ENCODE assay signal across 8 cellular contexts in the genomic region with DNA sequence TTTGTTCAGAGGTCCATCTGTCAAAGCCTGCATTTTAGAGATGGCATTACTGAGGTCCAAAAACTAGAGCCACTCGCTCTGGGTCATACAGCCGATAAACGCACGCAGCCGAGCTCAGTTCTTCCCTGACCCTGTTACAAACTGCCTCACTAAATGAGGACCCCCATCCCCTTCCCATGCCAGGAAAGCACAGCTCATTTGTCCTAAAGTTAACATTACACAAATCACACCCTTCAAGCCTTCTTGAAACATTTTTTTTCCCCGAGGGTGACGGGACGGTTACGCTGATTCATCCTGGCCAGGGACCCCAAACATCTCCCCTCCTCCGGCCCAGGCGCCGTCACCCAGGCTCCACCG. TPM values are rescaled to one million over a fixed set of nuclear protein-coding genes. Genes with fewer than 3 reads are reported as not detected.
DNase-seq lines count a peak whose midpoint lies in the region; ATAC-seq and TF ChIP-seq lines count a peak whose summit lies in the region.

No MANE protein-coding gene starts in this region.

- H3K4me1 Mint-ChIP-seq in activated CD4-positive, alpha-beta T cell treated with anti-CD3 and anti-CD28 coated beads for 36 hours: peaks cover 24% of the 10 kb centered on the region
- H3K4me1 Mint-ChIP-seq in brain: peaks cover 8% of the 10 kb centered on the region

- no peak for TF ChIP-seq POLR2A in right lobe of liver (IDR thresholded peaks at IDR 0.05)

- POLR2A ChIA-PET in activated CD4-positive, alpha-beta T cell treated with anti-CD3 and anti-CD28 coated beads for 36 hours (lab: Charles Lee): no interaction called here

- TF ChIP-seq CTCF in brain (conservative IDR thresholded peaks at IDR 0.05) (no peak), right lobe of liver (IDR thresholded peaks at IDR 0.05) (no peak)

- H3K36me3 Mint-ChIP-seq in activated CD4-positive, alpha-beta T cell treated with anti-CD3 and anti-CD28 coated beads for 36 hours (ENCODE audit: low read depth): peaks cover 4% of the 10 kb centered on the region
- H3K36me3 Mint-ChIP-seq in brain: no peaks in the 10 kb centered on the region

- H3K9me3 ChIP-seq in right lobe of liver: no peaks in the 10 kb centered on the region
- H3K9me3 ChIP-seq in subcutaneous abdominal adipose tissue (ENCODE audit: control insufficient read depth in 5 of 5, low read length in 5 of 5): peaks cover 0 to 7% (median 6%) of the 10 kb centered on the region in 5 donors

- peaks cover 0 to 26% (median 9%) of the 10 kb centered on the region in 4 donors for H3K4me1 ChIP-seq in right lobe of liver
- H3K4me1 ChIP-seq in subcutaneous abdominal adipose tissue (ENCODE audit: control insufficient read depth in 5 of 5, insufficient read depth in 5 of 5, low read length in 5 of 5): peaks cover 0 to 24% (median 21%) of the 10 kb centered on the region in 5 donors

- intact Hi-C loops in activated CD4-positive, alpha-beta T cell treated with anti-CD3 and anti-CD28 coated beads for 36 hours (cut with DNase I, micrococcal nuclease): loop anchor here (2.0 to 5.0 kb wide), 6 partner anchors 50 to 330 kb away; a partner anchor contains a TSS
- intact Hi-C loops in right lobe of liver (cut with DNase I): no loop called here

- peak overlapping the region in 3 of 5 donors; percentile 9 to 68 (median 18) for H3K9ac ChIP-seq in subcutaneous abdominal adipose tissue (ENCODE audit: low read length in 5 of 5)

- H3K4me3 Mint-ChIP-seq in activated CD4-positive, alpha-beta T cell treated with anti-CD3 and anti-CD28 coated beads for 36 hours: peak overlapping the region; percentile 82
- peak overlapping the region; percentile 66 to 81 (median 76) for H3K4me3 Mint-ChIP-seq in brain

- no peaks in the 10 kb centered on the region for H3K27me3 ChIP-seq in right lobe of liver
- no peaks in the 10 kb centered on the region for H3K27me3 ChIP-seq in subcutaneous abdominal adipose tissue (ENCODE audit: control insufficient read depth in 5 of 5, insufficient read depth in 4 of 5, low read length in 5 of 5)

- H3K27ac ChIP-seq in right lobe of liver (peak overlapping the region; percentile 88 to 95 (median 89)), subcutaneous abdominal adipose tissue (ENCODE audit: low read depth, low read length) (no peak overlapping the region)

- DNase-seq in activated CD4-positive, alpha-beta T cell treated with anti-CD3 and anti-CD28 coated beads for 36 hours: no peak
- DNase-seq in activated CD4-positive, alpha-beta T cell treated with anti-CD3 and anti-CD28 coated beads, Interleukin-2, amount 50 U/mL, for 1 hour: no peak
- DNase-seq in right lobe of liver (no peak), NCI-H2196 (lab: John Stamatoyannopoulos, UW; ENCODE audit: unreplicated experiment) (no peak), NCI-H524 treated with DMSO at 0.1 percent for 48 hours (lab: John Stamatoyannopoulos, UW) (no peak)

- CTCF ChIA-PET in activated CD4-positive, alpha-beta T cell treated with anti-CD3 and anti-CD28 coated beads for 36 hours (lab: Charles Lee): no interaction called here

- peak overlapping the region; percentile 77 to 92 (median 80) for H3K4me3 ChIP-seq in right lobe of liver
- peak overlapping the region in 4 of 5 donors; percentile 74 to 85 (median 76) for H3K4me3 ChIP-seq in subcutaneous abdominal adipose tissue (ENCODE audit: low read depth in 1 of 5, low read length in 5 of 5)

- H3K27me3 Mint-ChIP-seq in activated CD4-positive, alpha-beta T cell treated with anti-CD3 and anti-CD28 coated beads for 36 hours: peaks cover 8% of the 10 kb centered on the region
- H3K27me3 Mint-ChIP-seq in brain: peaks cover 53% of the 10 kb centered on the region

- WGBS in right lobe of liver (ENCODE audit: insufficient coverage, low coverage, low lambda C conversion rate, missing lambda C conversion rate): 17% methylated on average over 9 of the region's 13 CpGs

- no peak overlapping the region for H3K27ac Mint-ChIP-seq in activated CD4-positive, alpha-beta T cell treated with anti-CD3 and anti-CD28 coated beads for 36 hours
- peak overlapping the region in 1 of 5 experiments; percentile 48 for H3K27ac Mint-ChIP-seq in brain

- H3K9me3 Mint-ChIP-seq in activated CD4-positive, alpha-beta T cell treated with anti-CD3 and anti-CD28 coated beads for 36 hours (ENCODE audit: low read depth): peaks cover 8% of the 10 kb centered on the region
- peaks cover 11 to 26% (median 18%) of the 10 kb centered on the region in 5 experiments for H3K9me3 Mint-ChIP-seq in brain

- H3K36me3 ChIP-seq in right lobe of liver: no peaks in the 10 kb centered on the region
- H3K36me3 ChIP-seq in subcutaneous abdominal adipose tissue (ENCODE audit: control insufficient read depth in 5 of 5, insufficient read depth in 5 of 5, low read length in 5 of 5): no peaks in the 10 kb centered on the region

- no peak for ATAC-seq in activated CD4-positive, alpha-beta T cell treated with anti-CD3 and anti-CD28 coated beads for 36 hours
- ATAC-seq in right lobe of liver (peak in 2 of 4 donors; percentile 5 to 10), HG02840 (IDR thresholded peaks at IDR 0.05; ENCODE audit: low FRiP score, unreplicated experiment) (no peak)

RNA-seq across cellular contexts. Expression of a gene that starts 0.8 kb away (rescaled TPM):
- total RNA-seq in activated CD4-positive, alpha-beta T cell treated with anti-CD3 and anti-CD28 coated beads for 36 hours: 1 to 10 TPM; 8.1 to 9.3 TPM
- 4.2 TPM for polyA plus RNA-seq in brain (ENCODE audit: insufficient read depth, low read depth, low replicate concordance)
- 10 to 100 TPM; 13.3 to 27.1 (median 20.9) TPM for total RNA-seq in right lobe of liver

Comparison
In these comparisons a context has a peak if more than half of its experiments do, and no peak if none do; other contexts are left out.
1. intact Hi-C loops: an anchor here in activated CD4-positive, alpha-beta T cell treated with anti-CD3 and anti-CD28 coated beads for 36 hours (2.0 to 5.0 kb wide); none called in right lobe of liver.